ENCODE assay signal across 8 cellular contexts in the genomic region with DNA sequence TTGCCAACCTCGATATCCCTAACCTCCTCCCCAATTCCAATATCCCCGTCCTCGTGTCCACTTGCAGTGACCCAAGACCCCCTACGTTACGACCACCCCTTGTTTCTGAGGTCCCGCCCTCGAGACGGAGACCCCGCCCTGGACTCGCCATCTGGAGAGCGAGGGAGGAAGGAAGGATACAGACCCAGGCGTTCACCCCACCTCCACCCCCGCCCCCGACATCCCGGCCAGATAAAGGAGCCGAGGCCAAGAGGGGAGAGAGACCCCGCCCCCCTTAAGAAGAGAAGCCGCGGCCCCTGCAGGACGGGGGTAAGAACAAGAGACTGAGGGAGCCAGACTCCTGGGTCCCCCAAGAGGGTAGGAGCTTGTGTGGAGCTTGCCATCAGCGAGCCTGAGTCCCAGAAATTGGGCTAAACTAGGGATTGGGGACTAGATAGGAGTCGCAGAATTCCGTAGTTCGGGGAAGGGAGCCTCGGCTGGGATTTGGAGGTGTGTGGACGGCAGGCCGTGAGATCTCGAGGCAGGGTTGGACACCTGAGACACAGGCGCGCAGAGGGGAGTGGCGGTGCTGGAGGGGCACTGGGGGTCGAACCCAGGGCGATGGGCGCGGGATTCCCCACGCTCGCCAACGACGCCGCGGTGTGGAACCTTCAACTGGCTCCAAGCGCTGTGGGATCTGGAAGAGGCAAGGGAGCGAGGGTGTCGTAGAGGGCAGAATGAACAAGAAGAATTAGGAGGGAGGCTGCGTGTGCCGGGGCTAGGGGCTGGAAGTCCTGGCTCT. TPM values are rescaled to one million over a fixed set of nuclear protein-coding genes. Genes with fewer than 3 reads are reported as not detected.
DNase-seq lines count a peak whose midpoint lies in the region; ATAC-seq and TF ChIP-seq lines count a peak whose summit lies in the region.

A gene with protein sequence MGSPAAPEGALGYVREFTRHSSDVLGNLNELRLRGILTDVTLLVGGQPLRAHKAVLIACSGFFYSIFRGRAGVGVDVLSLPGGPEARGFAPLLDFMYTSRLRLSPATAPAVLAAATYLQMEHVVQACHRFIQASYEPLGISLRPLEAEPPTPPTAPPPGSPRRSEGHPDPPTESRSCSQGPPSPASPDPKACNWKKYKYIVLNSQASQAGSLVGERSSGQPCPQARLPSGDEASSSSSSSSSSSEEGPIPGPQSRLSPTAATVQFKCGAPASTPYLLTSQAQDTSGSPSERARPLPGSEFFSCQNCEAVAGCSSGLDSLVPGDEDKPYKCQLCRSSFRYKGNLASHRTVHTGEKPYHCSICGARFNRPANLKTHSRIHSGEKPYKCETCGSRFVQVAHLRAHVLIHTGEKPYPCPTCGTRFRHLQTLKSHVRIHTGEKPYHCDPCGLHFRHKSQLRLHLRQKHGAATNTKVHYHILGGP (plus strand): TSS at position 260 of the 781 bp plus-strand sequence. CDS start 622 bp downstream, outside the sequence.

- H3K36me3 ChIP-seq in HCT116 (ENCODE audit: control insufficient read depth in 1 of 2, insufficient read depth in 2 of 2, low read length in 2 of 2) (no peaks in the 10 kb centered on the region), skeletal muscle tissue (ENCODE audit: control insufficient read depth in 3 of 3, insufficient read depth in 3 of 3, low read length in 3 of 3) (peaks cover 0 to 2% (median 0%) of the 10 kb centered on the region in 3 donors)

- no peaks in the 10 kb centered on the region for H3K9me2 ChIP-seq in HCT116 (ENCODE audit: insufficient read depth)

- peak within 1 kb of the TSS; percentile 11 to 38; a peak in 3 of 4 replicates for H3K4me3 ChIP-seq in HCT116 (replicated peaks in 1 of 2; ENCODE audit: low read depth in 1 of 2, low read length in 2 of 2)
- H3K4me3 ChIP-seq in right cardiac atrium (ENCODE audit: low read length): peak within 1 kb of the TSS; percentile 32
- H3K4me3 ChIP-seq in skeletal muscle tissue (ENCODE audit: low read length in 3 of 3): peak within 1 kb of the TSS; percentile 57 to 72 (median 63)

- H3K27ac ChIP-seq in HCT116 (ENCODE audit: low read depth, low read length): peak within 1 kb of the TSS; percentile 37; the same call in 1 of the 2 replicates
- H3K27ac ChIP-seq in right cardiac atrium (ENCODE audit: low read length): peak within 1 kb of the TSS; percentile 88
- peak within 1 kb of the TSS; percentile 87 for H3K27ac ChIP-seq in skeletal muscle tissue (ENCODE audit: low read depth, low read length)

- no peaks in the 10 kb centered on the region for H3K79me2 ChIP-seq in HCT116 (ENCODE audit: insufficient read depth, low read length)

- H3K4me1 Mint-ChIP-seq in activated naive CD8-positive, alpha-beta T cell treated with anti-CD3 and anti-CD28 coated beads for 36 hours: peaks cover 40% of the 10 kb centered on the region

- H3K4me3 Mint-ChIP-seq in activated naive CD8-positive, alpha-beta T cell treated with anti-CD3 and anti-CD28 coated beads for 36 hours: peak within 1 kb of the TSS; percentile 67

- CTCF ChIA-PET in HCT116 (lab: Charles Lee): interaction anchor here (1.6 to 2.3 kb wide), 3 partner anchors 22 to 357 kb away, joined by 4 to 11 read pairs (median 5); no protein-coding TSS in a partner anchor

- ATAC-seq in HCT116 (no peak), right cardiac atrium (peak; percentile 5 to 53), HG03097 (IDR thresholded peaks at IDR 0.05; ENCODE audit: low FRiP score, unreplicated experiment) (no peak)

- peak within 1 kb of the TSS; percentile 73 for H3K4me2 ChIP-seq in HCT116 (ENCODE audit: low read length)

- H3K36me3 Mint-ChIP-seq in activated naive CD8-positive, alpha-beta T cell treated with anti-CD3 and anti-CD28 coated beads for 36 hours: peaks cover 2% of the 10 kb centered on the region

- no peaks in the 10 kb centered on the region for H4K20me1 ChIP-seq in HCT116 (ENCODE audit: insufficient read depth)

- H3K9me3 ChIP-seq in HCT116 (ENCODE audit: control insufficient read depth in 1 of 2, insufficient read depth in 1 of 2, low read depth in 1 of 2, low read length in 2 of 2) (no peaks in the 10 kb centered on the region), right cardiac atrium (ENCODE audit: control insufficient read depth, low read length) (no peaks in the 10 kb centered on the region), skeletal muscle tissue (ENCODE audit: control insufficient read depth in 3 of 3, low read length in 3 of 3) (no peaks in the 10 kb centered on the region)

- H3K4me1 ChIP-seq in HCT116 (ENCODE audit: control insufficient read depth in 1 of 2, insufficient read depth in 2 of 2, low read length in 2 of 2) (peaks cover 6 to 44% of the 10 kb centered on the region in 2 experiments; a peak in 3 of 4 replicates), right cardiac atrium (ENCODE audit: control insufficient read depth, insufficient read depth, low read length) (peaks cover 3% of the 10 kb centered on the region), skeletal muscle tissue (ENCODE audit: control insufficient read depth in 3 of 3, insufficient read depth in 3 of 3, low read length in 3 of 3) (peaks cover 33 to 40% (median 36%) of the 10 kb centered on the region in 3 donors)

- TSS peak; percentile 80 for BruUV-seq in HCT116 (replicated peaks; lab: Mats Ljungman, UMichigan)

- RAD21 ChIA-PET in HCT116 (lab: Charles Lee; ENCODE audit: low non-redundant PET in 1 of 2, low total read pairs in 2 of 2, uncharacterized antibody in 2 of 2, unreplicated experiment in 2 of 2): interaction anchor here in 1 of 2 experiments (0.6 to 0.7 kb wide), 2 partner anchors 70 to 282 kb away, joined by 3 to 5 read pairs; no protein-coding TSS in a partner anchor

- intact Hi-C loops in HCT116 (cut with micrococcal nuclease) (no loop called here), right cardiac atrium (cut with DNase I) (loop anchor here in 1 of 4 donors (5.0 kb wide), 1 partner anchor 111 kb away; no protein-coding TSS in a partner anchor)

- H2AFZ ChIP-seq in HCT116 (ENCODE audit: low read depth, low read length, poor library complexity, severe bottlenecking): no peak within 1 kb of the TSS

- 8% methylated on average over 46 of the region's 46 CpGs for WGBS in right cardiac atrium

- no peak for TF ChIP-seq RAD21 in HCT116 (IDR thresholded peaks at IDR 0.05; ENCODE audit: low read depth)

- POLR2A ChIA-PET in HCT116 (lab: Charles Lee): interaction anchor here (0.6 to 1.2 kb wide), 6 partner anchors 8 to 260 kb away, joined by 3 to 5 read pairs (median 4); a partner anchor contains a TSS

- H3K27ac Mint-ChIP-seq in activated naive CD8-positive, alpha-beta T cell treated with anti-CD3 and anti-CD28 coated beads for 36 hours: peak within 1 kb of the TSS; percentile 62

- peaks cover 12% of the 10 kb centered on the region for H3K27me3 Mint-ChIP-seq in activated naive CD8-positive, alpha-beta T cell treated with anti-CD3 and anti-CD28 coated beads for 36 hours

- H3K9me3 Mint-ChIP-seq in activated naive CD8-positive, alpha-beta T cell treated with anti-CD3 and anti-CD28 coated beads for 36 hours: no peaks in the 10 kb centered on the region

- H3K9ac ChIP-seq in HCT116 (ENCODE audit: low read length): peak within 1 kb of the TSS; percentile 43
- H3K9ac ChIP-seq in skeletal muscle tissue (ENCODE audit: low read depth in 1 of 3, low read length in 3 of 3): peak within 1 kb of the TSS; percentile 75 to 86 (median 79)

- TF ChIP-seq POLR2A in HCT116 (IDR thresholded peaks at IDR 0.05; ENCODE audit: borderline replicate concordance, extremely low read depth, insufficient read depth, insufficient read length): no peak

- H3K27me3 ChIP-seq in HCT116 (ENCODE audit: insufficient read depth, low read length): no peaks in the 10 kb centered on the region
- H3K27me3 ChIP-seq in right cardiac atrium (ENCODE audit: control insufficient read depth, insufficient read depth): no peaks in the 10 kb centered on the region
- peaks cover 14 to 17% (median 16%) of the 10 kb centered on the region in 3 donors for H3K27me3 ChIP-seq in skeletal muscle tissue (ENCODE audit: control insufficient read depth in 3 of 3, insufficient read depth in 3 of 3, low read length in 3 of 3)

- TF ChIP-seq CTCF in HCT116 (IDR thresholded peaks at IDR 0.05 in 2 of 3, conservative IDR thresholded peaks at IDR 0.05 in 1 of 3; ENCODE audit: borderline replicate concordance in 1 of 3, insufficient read depth in 1 of 3, low read depth in 2 of 3, low read length in 2 of 3): no peak

- DNase-seq in HCT116 (ENCODE audit: low read depth, low spot score): no peak
- DNase-seq in activated naive CD8-positive, alpha-beta T cell treated with anti-CD3 and anti-CD28 coated beads for 36 hours: no peak
- peak; percentile 64 to 80 (median 75) for DNase-seq in right cardiac atrium
- no peak for DNase-seq in GOT3 (lab: John Stamatoyannopoulos, UW)
- DNase-seq in stimulated activated CD4-positive, alpha-beta T cell treated with anti-CD3 and anti-CD28 coated beads, Interleukin-4, amount 100 ng/mL, for 4 hours: no peak
- DNase-seq in SIG-M5 treated with dmso at 0.1 percent for 504 hours (lab: John Stamatoyannopoulos, UW; ENCODE audit: unreplicated experiment): no peak

TF ChIP-seq in HCT116, 20 proteins besides CTCF, POLR2A, EP300 and RAD21:
- TF ChIP-seq EZH2phosphoT487 (IDR thresholded peaks at IDR 0.05; ENCODE audit: borderline replicate concordance) (no peak), POLR2AphosphoS5 (IDR thresholded peaks at IDR 0.05; ENCODE audit: low read depth, low read length) (no peak), SIN3A (IDR thresholded peaks at IDR 0.05; ENCODE audit: low read depth) (no peak)

RNA-seq across cellular contexts. Expression of the gene that starts here (rescaled TPM):
- total RNA-seq in HCT116 (2021; ENCODE audit: unreplicated experiment) (0.57 TPM), right cardiac atrium (10 to 100 TPM in 2 of 4 donors, 1 to 10 TPM in 2; 6.7 to 16.8 (median 10.1) TPM), skeletal muscle tissue (13.0 TPM)
- polyA plus RNA-seq in HCT116 (2012): 0.27 and 0.31 TPM in 2 replicates
- 1 to 10 TPM in 1 of 2 experiments, under 1 TPM in 1; 0.85 to 1.0 TPM for total RNA-seq in activated naive CD8-positive, alpha-beta T cell treated with anti-CD3 and anti-CD28 coated beads for 36 hours
- polyA plus RNA-seq in right cardiac atrium: 6.9 TPM

Comparison
In these comparisons a context has a peak if more than half of its experiments do, and no peak if none do; other contexts are left out.
1. ATAC-seq: peak in right cardiac atrium (2 of 2); none in HCT116 (single experiment) and HG03097 (single experiment).
2. DNase-seq: peak in right cardiac atrium (3 of 3); none in HCT116 (single experiment), activated naive CD8-positive, alpha-beta T cell treated with anti-CD3 and anti-CD28 coated beads for 36 hours (single experiment), GOT3 (single experiment), stimulated activated CD4-positive, alpha-beta T cell treated with anti-CD3 and anti-CD28 coated beads, Interleukin-4, amount 100 ng/mL, for 4 hours (0 of 2) and SIG-M5 treated with dmso at 0.1 percent for 504 hours (single experiment).
3. H3K27ac ChIP-seq: peak in every context shown above with its lines; median percentile 88 in right cardiac atrium; 87 in skeletal muscle tissue; 37 in HCT116.
4. Peak in every context shown above with its lines, with median percentiles within 50 percentile points of each other: H3K4me3 ChIP-seq.